Comparison of ENCODE assay signal across 13 cellular contexts in the genomic region with DNA sequence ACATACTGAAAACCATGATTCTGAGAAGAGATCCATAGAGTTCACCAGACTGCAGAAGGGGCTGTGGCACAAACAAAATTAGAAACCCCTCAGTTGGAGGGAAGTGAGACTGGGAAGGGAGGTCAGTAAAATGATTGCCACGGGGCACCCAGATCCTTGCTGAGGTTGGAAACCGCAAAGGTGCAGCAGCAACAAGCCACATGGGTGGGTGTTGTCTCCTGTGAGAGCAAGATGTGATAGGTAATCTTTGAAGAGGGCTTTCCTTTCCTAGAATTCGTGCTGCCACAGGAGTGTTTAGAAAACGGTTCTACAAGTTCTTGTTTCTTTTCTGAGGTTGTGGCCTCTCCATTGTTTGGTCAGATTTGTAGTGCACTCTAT.
DNase-seq lines count a peak whose midpoint lies in the region; ATAC-seq, FAIRE-seq and TF ChIP-seq lines count a peak whose summit lies in the region.
"Had no signal": no experiment of that assay in that cellular context is flagged by ENCODE, and none has a peak within 500 bp of the region (broad histone marks: within the 10 kb centered on the region; RNA-seq: fewer than 3 reads in every experiment).

No MANE protein-coding gene starts in this region.

- peak overlapping the region; percentile 40 for H3K4me3 Mint-ChIP-seq in T-helper 1 cell treated with Interleukin-12 subunit alpha and Interleukin-12 subunit beta and Interleukin-4 antibody, amounts not matched to agents 30 μg/mL and 1 μg/mL, for 36 hours
- peak overlapping the region; percentile 0 for H3K4me3 Mint-ChIP-seq in central memory CD8-positive, alpha-beta T cell

- H3K36me3 ChIP-seq in left ventricle myocardium inferior: peaks cover 71% of the 10 kb centered on the region

- H3K27ac ChIP-seq in foreskin keratinocyte (no peak overlapping the region), left ventricle myocardium inferior (replicated peaks) (no peak overlapping the region)
- H3K27ac ChIP-seq: adrenal gland, SJSA1 had no signal

- no peak for DNase-seq in central memory CD8-positive, alpha-beta T cell (ENCODE audit: low spot score in 2 of 2)
- DNase-seq in foreskin keratinocyte (no peak), urothelium cell line (ENCODE audit: low spot score) (no peak), NCI-H1436 (lab: John Stamatoyannopoulos, UW) (no peak), left ventricle myocardium inferior (no peak)
- DNase-seq: adrenal gland, Caco-2, NCI-H2081 had no signal

- ATAC-seq in GM18498 (IDR thresholded peaks at IDR 0.05; ENCODE audit: unreplicated experiment): peak; percentile 41
- peak; percentile 54 for ATAC-seq in GM21576 (IDR thresholded peaks at IDR 0.05; ENCODE audit: unreplicated experiment)
- ATAC-seq in central memory CD8-positive, alpha-beta T cell (replicated peaks; ENCODE audit: extremely low read depth, poor library complexity, severe bottlenecking): no peak
- ATAC-seq in foreskin keratinocyte: no peak

- no peak for FAIRE-seq in urothelium cell line (lab: Jason Lieb, UNC)
- FAIRE-seq: islet of Langerhans had no signal

- peaks cover 17% of the 10 kb centered on the region for H3K4me1 ChIP-seq in foreskin keratinocyte
- no peaks in the 10 kb centered on the region for H3K4me1 ChIP-seq in left ventricle myocardium inferior
- H3K4me1 ChIP-seq: adrenal gland, Caco-2, SJSA1 had no signal

- TF ChIP-seq CTCF in foreskin keratinocyte (conservative IDR thresholded peaks at IDR 0.05) (no peak), left ventricle myocardium inferior (IDR thresholded peaks at IDR 0.05; ENCODE audit: borderline replicate concordance) (no peak)

- H3K36me3 Mint-ChIP-seq in T-helper 1 cell treated with Interleukin-12 subunit alpha and Interleukin-12 subunit beta and Interleukin-4 antibody, amounts not matched to agents 30 μg/mL and 1 μg/mL, for 36 hours (ENCODE audit: low read depth): peaks cover 74% of the 10 kb centered on the region
- H3K36me3 Mint-ChIP-seq in central memory CD8-positive, alpha-beta T cell (ENCODE audit: insufficient read depth): peaks cover 34% of the 10 kb centered on the region

- H3K27me3 ChIP-seq in foreskin keratinocyte: no peaks in the 10 kb centered on the region
- H3K27me3 ChIP-seq in left ventricle myocardium inferior (ENCODE audit: low read depth): no peaks in the 10 kb centered on the region
- H3K27me3 ChIP-seq: adrenal gland, SJSA1 had no signal

- H3K4me1 Mint-ChIP-seq in T-helper 1 cell treated with Interleukin-12 subunit alpha and Interleukin-12 subunit beta and Interleukin-4 antibody, amounts not matched to agents 30 μg/mL and 1 μg/mL, for 36 hours (ENCODE audit: low read depth): peaks cover 77% of the 10 kb centered on the region
- peaks cover 45% of the 10 kb centered on the region for H3K4me1 Mint-ChIP-seq in central memory CD8-positive, alpha-beta T cell

- intact Hi-C loops in left ventricle myocardium inferior (cut with micrococcal nuclease): no loop called here

- no peak overlapping the region for H3K4me3 ChIP-seq in left ventricle myocardium inferior
- H3K4me3 ChIP-seq: adrenal gland, SJSA1 had no signal

- peaks cover 9% of the 10 kb centered on the region for H3K9me3 Mint-ChIP-seq in T-helper 1 cell treated with Interleukin-12 subunit alpha and Interleukin-12 subunit beta and Interleukin-4 antibody, amounts not matched to agents 30 μg/mL and 1 μg/mL, for 36 hours
- no peaks in the 10 kb centered on the region for H3K9me3 Mint-ChIP-seq in central memory CD8-positive, alpha-beta T cell

- H3K27ac Mint-ChIP-seq in T-helper 1 cell treated with Interleukin-12 subunit alpha and Interleukin-12 subunit beta and Interleukin-4 antibody, amounts not matched to agents 30 μg/mL and 1 μg/mL, for 36 hours: peak overlapping the region; percentile 85
- H3K27ac Mint-ChIP-seq in central memory CD8-positive, alpha-beta T cell (ENCODE audit: low read depth): peak overlapping the region; percentile 44

- H3K27me3 Mint-ChIP-seq in T-helper 1 cell treated with Interleukin-12 subunit alpha and Interleukin-12 subunit beta and Interleukin-4 antibody, amounts not matched to agents 30 μg/mL and 1 μg/mL, for 36 hours (ENCODE audit: low read depth): no peaks in the 10 kb centered on the region
- no peaks in the 10 kb centered on the region for H3K27me3 Mint-ChIP-seq in central memory CD8-positive, alpha-beta T cell

- peaks cover 11% of the 10 kb centered on the region for H3K9me3 ChIP-seq in left ventricle myocardium inferior (replicated peaks)
- H3K9me3 ChIP-seq: adrenal gland, Caco-2, SJSA1 had no signal

Comparison
In these comparisons a context has a peak if more than half of its experiments do, and no peak if none do; other contexts are left out.
1. ATAC-seq: peak in GM18498 (single experiment) and GM21576 (single experiment); none in central memory CD8-positive, alpha-beta T cell (single experiment) and foreskin keratinocyte (single experiment).